8 cellular contexts compared by ENCODE assay signal in genomic region chr16:85947511-85948509, GRCh38. TPM values are rescaled to one million over a fixed set of nuclear protein-coding genes. Genes with fewer than 3 reads are reported as not detected.
A peak's percentile ranks its signal among the peaks of the same experiment; 100 is the strongest.
DNase-seq lines count a peak whose midpoint lies in the region; ATAC-seq lines count a peak whose summit lies in the region.

No MANE protein-coding gene starts in this region.

- peaks cover 70% of the 10 kb centered on the region for H3K4me1 Mint-ChIP-seq in activated naive CD4-positive, alpha-beta T cell treated with anti-CD3 and anti-CD28 coated beads for 36 hours (ENCODE audit: low read depth)
- H3K4me1 Mint-ChIP-seq in stimulated activated memory B cell treated with anti-CD40 and anti-IgM and Interleukin-4, amounts not matched to agents 10 μg/mL and 1 μg/mL and 100 μg/mL, for 72 hours = peaks cover 84% of the 10 kb centered on the region

- peak overlapping the region; percentile 38 for H3K4me3 Mint-ChIP-seq in activated naive CD4-positive, alpha-beta T cell treated with anti-CD3 and anti-CD28 coated beads for 36 hours
- H3K4me3 Mint-ChIP-seq in stimulated activated memory B cell treated with anti-CD40 and anti-IgM and Interleukin-4, amounts not matched to agents 10 μg/mL and 1 μg/mL and 100 μg/mL, for 72 hours = peak overlapping the region; percentile 82

- no peaks in the 10 kb centered on the region for H3K9me3 Mint-ChIP-seq in activated naive CD4-positive, alpha-beta T cell treated with anti-CD3 and anti-CD28 coated beads for 36 hours
- H3K9me3 Mint-ChIP-seq in stimulated activated memory B cell treated with anti-CD40 and anti-IgM and Interleukin-4, amounts not matched to agents 10 μg/mL and 1 μg/mL and 100 μg/mL, for 72 hours = no peaks in the 10 kb centered on the region

- ATAC-seq in HG03439 (IDR thresholded peaks at IDR 0.05; ENCODE audit: unreplicated experiment) = peak; percentile 71
- ATAC-seq in stimulated activated memory B cell treated with anti-CD40 and anti-IgM and Interleukin-4, amounts not matched to agents 10 μg/mL and 1 μg/mL and 100 μg/mL, for 72 hours = peak; percentile 90

- DNase-seq in activated CD8-positive, alpha-beta memory T cell treated with anti-CD3 and anti-CD28 coated beads, Interleukin-2, amount 50 U/mL, for 4 hours = peak; percentile 49
- DNase-seq in activated CD8-positive, alpha-beta memory T cell treated with anti-CD3 and anti-CD28 coated beads, Interleukin-2, amount 50 U/mL, for 48 hours = no peak
- DNase-seq in activated naive CD4-positive, alpha-beta T cell treated with anti-CD3 and anti-CD28 coated beads for 36 hours = peak; percentile 89
- DNase-seq in NCI-H187 treated with DMSO at 0.1 percent for 48 hours (lab: John Stamatoyannopoulos, UW) (no peak), dermis blood vessel endothelial cell (no peak), HuH-7 (ENCODE audit: low spot score) (no peak)

- CTCF ChIA-PET in activated naive CD4-positive, alpha-beta T cell treated with anti-CD3 and anti-CD28 coated beads for 36 hours (lab: Charles Lee) = interaction anchor here (0.5 to 1.1 kb wide), 2 partner anchors 10 to 69 kb away, joined by 3 to 6 read pairs; no protein-coding TSS in a partner anchor

- H3K27ac Mint-ChIP-seq in activated naive CD4-positive, alpha-beta T cell treated with anti-CD3 and anti-CD28 coated beads for 36 hours = peak overlapping the region; percentile 84
- peak overlapping the region; percentile 87 for H3K27ac Mint-ChIP-seq in stimulated activated memory B cell treated with anti-CD40 and anti-IgM and Interleukin-4, amounts not matched to agents 10 μg/mL and 1 μg/mL and 100 μg/mL, for 72 hours

- intact Hi-C loops in activated naive CD4-positive, alpha-beta T cell treated with anti-CD3 and anti-CD28 coated beads for 36 hours (cut with micrococcal nuclease) = loop anchor here (1.0 kb wide), 5 partner anchors 12 to 78 kb away; no protein-coding TSS in a partner anchor

- peaks cover 3% of the 10 kb centered on the region for H3K27me3 Mint-ChIP-seq in activated naive CD4-positive, alpha-beta T cell treated with anti-CD3 and anti-CD28 coated beads for 36 hours (ENCODE audit: low read depth)
- no peaks in the 10 kb centered on the region for H3K27me3 Mint-ChIP-seq in stimulated activated memory B cell treated with anti-CD40 and anti-IgM and Interleukin-4, amounts not matched to agents 10 μg/mL and 1 μg/mL and 100 μg/mL, for 72 hours

- no peaks in the 10 kb centered on the region for H3K36me3 Mint-ChIP-seq in activated naive CD4-positive, alpha-beta T cell treated with anti-CD3 and anti-CD28 coated beads for 36 hours (ENCODE audit: low read depth)
- H3K36me3 Mint-ChIP-seq in stimulated activated memory B cell treated with anti-CD40 and anti-IgM and Interleukin-4, amounts not matched to agents 10 μg/mL and 1 μg/mL and 100 μg/mL, for 72 hours = no peaks in the 10 kb centered on the region

RNA-seq across cellular contexts. Expression of gene IRF8, which starts 48.8 kb away (rescaled TPM):
- 100 to 1,000 TPM; 323 to 328 TPM for total RNA-seq in activated naive CD4-positive, alpha-beta T cell treated with anti-CD3 and anti-CD28 coated beads for 36 hours
- 2.4 and 25.9 TPM in 2 replicates for total RNA-seq in dermis blood vessel endothelial cell

Comparison
In these comparisons a context has a peak if more than half of its experiments do, and no peak if none do; other contexts are left out.
1. DNase-seq: peak in activated CD8-positive, alpha-beta memory T cell treated with anti-CD3 and anti-CD28 coated beads, Interleukin-2, amount 50 U/mL, for 4 hours (single experiment) and activated naive CD4-positive, alpha-beta T cell treated with anti-CD3 and anti-CD28 coated beads for 36 hours (single experiment); none in activated CD8-positive, alpha-beta memory T cell treated with anti-CD3 and anti-CD28 coated beads, Interleukin-2, amount 50 U/mL, for 48 hours (single experiment), NCI-H187 treated with DMSO at 0.1 percent for 48 hours (single experiment), dermis blood vessel endothelial cell (single experiment) and HuH-7 (single experiment).
2. RNA of gene IRF8, which starts 48.8 kb away (total RNA-seq): 323 to 328 TPM in activated naive CD4-positive, alpha-beta T cell treated with anti-CD3 and anti-CD28 coated beads for 36 hours; 2.4 to 25.9 TPM in dermis blood vessel endothelial cell; every median in the first group is over 10 times any median in the second.